Comparison of ENCODE assay signal across 26 cellular contexts in genomic region chr2:159427048-159427447, GRCh38.
"Had no signal": no experiment of that assay in that cellular context is flagged by ENCODE, and none has a peak within 500 bp of the region (broad histone marks: within the 10 kb centered on the region; RNA-seq: fewer than 3 reads in every experiment).

No MANE protein-coding gene starts in this region.

- H3K9me3 ChIP-seq: gastrocnemius medialis, psoas muscle, right lobe of liver, thyroid gland, vagina had no signal

- H3K4me1 Mint-ChIP-seq: naive thymus-derived CD4-positive, alpha-beta T cell; nephron had no signal

- H3K79me2 ChIP-seq: hepatocyte had no signal

- H3K27me3 Mint-ChIP-seq: naive thymus-derived CD4-positive, alpha-beta T cell; stimulated activated naive CD8-positive, alpha-beta T cell treated with anti-CD3 and anti-CD28 coated beads, Interleukin-15, amount 100 ng/mL, for 72 hours had no signal

- H3K27ac ChIP-seq: dorsolateral prefrontal cortex, epithelial cell of prostate, gastrocnemius medialis, heart left ventricle, hepatocyte, psoas muscle, right lobe of liver, thyroid gland, vagina had no signal

- H3K9me3 Mint-ChIP-seq: stimulated activated naive CD8-positive, alpha-beta T cell treated with anti-CD3 and anti-CD28 coated beads, Interleukin-15, amount 100 ng/mL, for 72 hours had no signal

- H3K27me3 ChIP-seq: dorsolateral prefrontal cortex, gastrocnemius medialis, heart left ventricle, hepatocyte, right lobe of liver, thyroid gland, vagina had no signal

- H3K27ac Mint-ChIP-seq: naive thymus-derived CD4-positive, alpha-beta T cell; nephron; stimulated activated naive CD8-positive, alpha-beta T cell treated with anti-CD3 and anti-CD28 coated beads, Interleukin-15, amount 100 ng/mL, for 72 hours had no signal

- H2AFZ ChIP-seq: hepatocyte had no signal

- H3K4me2 ChIP-seq: hepatocyte had no signal

- ATAC-seq: esophagus mucosa; gastrocnemius medialis; heart left ventricle; left lobe of liver; naive thymus-derived CD4-positive, alpha-beta T cell; psoas muscle; right lobe of liver; stimulated activated naive CD8-positive, alpha-beta T cell treated with anti-CD3 and anti-CD28 coated beads, Interleukin-15, amount 100 ng/mL, for 72 hours had no signal

- H3K4me1 ChIP-seq: gastrocnemius medialis, heart left ventricle, psoas muscle, right lobe of liver, thyroid gland, vagina had no signal

- H3K4me3 ChIP-seq: dorsolateral prefrontal cortex, gastrocnemius medialis, heart left ventricle, hepatocyte, psoas muscle, right lobe of liver, thyroid gland, vagina had no signal

- DNase-seq: dorsolateral prefrontal cortex; effector CD4-positive, alpha-beta T cell; foreskin fibroblast; gastrocnemius medialis; heart left ventricle; kidney; mesenchymal stem cell; midbrain; naive thymus-derived CD4-positive, alpha-beta T cell; nucleus accumbens; psoas muscle; right lobe of liver; small intestine; stimulated activated CD4-positive, alpha-beta T cell treated with anti-CD3 and anti-CD28 coated beads, Interleukin-1b, Interleukin-23, amount 100 ng/mL, for 48 hours; stimulated activated CD4-positive, alpha-beta T cell treated with anti-CD3 and anti-CD28 coated beads, Interleukin-4, amount 100 ng/mL, for 1 hour; stimulated activated CD8-positive, alpha-beta memory T cell treated with anti-CD3 and anti-CD28 coated beads, Interleukin-4, amount 100 ng/mL, for 48 hours; stimulated activated naive CD4-positive, alpha-beta T cell; stimulated activated naive CD8-positive, alpha-beta T cell treated with anti-CD3 and anti-CD28 coated beads, Interleukin-15, amount 100 ng/mL, for 72 hours; thyroid gland; trophoblast cell had no signal

- H3K4me3 Mint-ChIP-seq: naive thymus-derived CD4-positive, alpha-beta T cell; nephron; stimulated activated naive CD8-positive, alpha-beta T cell treated with anti-CD3 and anti-CD28 coated beads, Interleukin-15, amount 100 ng/mL, for 72 hours had no signal
